ENCODE assay signal across 11 cellular contexts in the genomic region with DNA sequence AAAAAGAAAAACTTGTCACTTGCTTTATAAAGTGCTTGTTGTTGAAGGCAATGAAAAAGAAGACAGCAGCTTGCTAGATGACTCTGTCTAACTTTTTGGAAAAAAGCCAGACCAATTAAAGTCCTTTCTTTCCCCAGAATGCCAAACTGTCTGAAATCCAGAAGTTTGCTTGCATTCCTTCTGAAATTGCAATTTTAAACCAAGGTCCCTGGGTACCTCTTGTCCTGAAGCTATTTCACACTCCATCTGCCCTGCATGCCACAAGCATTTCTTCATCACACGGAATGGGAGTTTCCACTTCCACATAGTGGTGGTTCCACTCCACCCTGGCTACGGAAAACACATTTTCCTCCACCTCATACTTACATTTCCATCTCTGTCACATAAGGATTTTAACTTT.
A peak's percentile ranks its signal among the peaks of the same experiment; 100 is the strongest.
DNase-seq lines count a peak whose midpoint lies in the region; ATAC-seq, FAIRE-seq and TF ChIP-seq lines count a peak whose summit lies in the region.
"Had no signal": no experiment of that assay in that cellular context is flagged by ENCODE, and none has a peak within 500 bp of the region (broad histone marks: within the 10 kb centered on the region; RNA-seq: fewer than 3 reads in every experiment).

No MANE protein-coding gene starts in this region.

- H3K27ac Mint-ChIP-seq in activated naive CD8-positive, alpha-beta T cell treated with anti-CD3 and anti-CD28 coated beads, Interleukin-2, amount 50 U/mL, for 24 hours, result no peak overlapping the region

- no peak overlapping the region for H3K4me3 Mint-ChIP-seq in activated naive CD8-positive, alpha-beta T cell treated with anti-CD3 and anti-CD28 coated beads, Interleukin-2, amount 50 U/mL, for 24 hours

- 72 to 94% (median 87%) methylated on average over 2 of the region's 2 CpGs for WGBS in small intestine, 3 donors

- H2AFZ ChIP-seq in fibroblast of lung (ENCODE audit: low read length) (no peak overlapping the region), osteoblast (ENCODE audit: low read length) (no peak overlapping the region)

- H3K27ac ChIP-seq in fibroblast of lung (ENCODE audit: insufficient read depth, low read length) (no peak overlapping the region), osteoblast (ENCODE audit: low read depth, low read length) (peak overlapping the region; percentile 70), small intestine (ENCODE audit: low read depth in 1 of 2, low read length in 1 of 2) (no peak overlapping the region)

- H3K4me3 ChIP-seq in BJ (ENCODE audit: low read depth, low read length), result no peak overlapping the region
- no peak overlapping the region for H3K4me3 ChIP-seq in fibroblast of lung (replicated peaks in 1 of 4; ENCODE audit: control extremely low read depth in 1 of 4, insufficient read depth in 1 of 4, low read depth in 3 of 4, low read length in 4 of 4)
- H3K4me3 ChIP-seq in osteoblast (ENCODE audit: insufficient read depth, low read length), result no peak overlapping the region
- H3K4me3 ChIP-seq in small intestine (ENCODE audit: low read depth in 1 of 2, low read length in 2 of 2), result no peak overlapping the region

- H3K27me3 Mint-ChIP-seq in activated naive CD8-positive, alpha-beta T cell treated with anti-CD3 and anti-CD28 coated beads, Interleukin-2, amount 50 U/mL, for 24 hours, result no peaks in the 10 kb centered on the region

- H3K79me2 ChIP-seq in fibroblast of lung (ENCODE audit: control insufficient read depth, insufficient read depth, low read length), result no peaks in the 10 kb centered on the region
- no peaks in the 10 kb centered on the region for H3K79me2 ChIP-seq in osteoblast (ENCODE audit: insufficient read depth, low read length)

- H3K36me3 ChIP-seq in BJ (ENCODE audit: control insufficient read depth, insufficient read depth, low read length) (no peaks in the 10 kb centered on the region), fibroblast of lung (ENCODE audit: control insufficient read depth, insufficient read depth, low read length) (no peaks in the 10 kb centered on the region), osteoblast (ENCODE audit: insufficient read depth, low read length) (peaks cover under 1% of the 10 kb centered on the region), small intestine (ENCODE audit: control insufficient read depth in 2 of 2, insufficient read depth in 2 of 2, low read length in 2 of 2) (peaks cover 0 to under 1% of the 10 kb centered on the region in 2 donors)

- POLR2A ChIA-PET in BJ (lab: Charles Lee), result interaction anchor here (1.0 kb wide), 1 partner anchor 12 kb away, joined by 3 read pairs; no protein-coding TSS in a partner anchor

- H3K9me3 Mint-ChIP-seq in activated naive CD8-positive, alpha-beta T cell treated with anti-CD3 and anti-CD28 coated beads, Interleukin-2, amount 50 U/mL, for 24 hours, result peaks cover 6% of the 10 kb centered on the region

- FAIRE-seq in small intestine (lab: Jason Lieb, UNC), result no peak

- no peaks in the 10 kb centered on the region for H3K27me3 ChIP-seq in BJ (ENCODE audit: control insufficient read depth, insufficient read depth, low read length)
- no peaks in the 10 kb centered on the region for H3K27me3 ChIP-seq in fibroblast of lung (ENCODE audit: control insufficient read depth, insufficient read depth, low read length)
- no peaks in the 10 kb centered on the region for H3K27me3 ChIP-seq in osteoblast (ENCODE audit: insufficient read depth, low read length)
- H3K27me3 ChIP-seq in small intestine (ENCODE audit: control insufficient read depth in 2 of 2, insufficient read depth in 2 of 2, low read length in 2 of 2), result no peaks in the 10 kb centered on the region

- DNase-seq in BJ (ENCODE audit: low read depth) (peak; percentile 86), NCI-H226 (peak; percentile 83), fibroblast of lung (ENCODE audit: low read depth in 2 of 2) (peak; percentile 39 to 91), osteoblast (ENCODE audit: insufficient read length, low spot score, missing footprints) (peak; percentile 81), nucleus accumbens (lab: John Stamatoyannopoulos, UW) (no peak), small intestine (no peak)
- no peak for DNase-seq in activated naive CD8-positive, alpha-beta T cell treated with anti-CD3 and anti-CD28 coated beads, Interleukin-2, amount 50 U/mL, for 24 hours
- DNase-seq: activated gamma-delta T cell treated with Interleukin-2 at 50 U/mL for 16 hours, COR-L47, NCI-H1048 had no signal

- H4K20me1 ChIP-seq in fibroblast of lung (ENCODE audit: control insufficient read depth, extremely low read depth, insufficient read depth, low read length) (no peaks in the 10 kb centered on the region), osteoblast (ENCODE audit: insufficient read depth, low read length) (no peaks in the 10 kb centered on the region)

- H3K9ac ChIP-seq in fibroblast of lung (ENCODE audit: insufficient read depth, low read length), result no peak overlapping the region

- H3K4me1 ChIP-seq in fibroblast of lung (ENCODE audit: control insufficient read depth, extremely low read depth, insufficient read depth, low read length) (peaks cover 2% of the 10 kb centered on the region), osteoblast (ENCODE audit: insufficient read depth, low read length) (peaks cover 27% of the 10 kb centered on the region), small intestine (ENCODE audit: control insufficient read depth in 2 of 2, insufficient read depth in 1 of 2, low read depth in 1 of 2, low read length in 1 of 2) (no peaks in the 10 kb centered on the region)

- no peaks in the 10 kb centered on the region for H3K4me1 Mint-ChIP-seq in activated naive CD8-positive, alpha-beta T cell treated with anti-CD3 and anti-CD28 coated beads, Interleukin-2, amount 50 U/mL, for 24 hours

- peak overlapping the region; percentile 52 for H3K4me2 ChIP-seq in fibroblast of lung (ENCODE audit: extremely low read depth, insufficient read depth, low read length)
- H3K4me2 ChIP-seq in osteoblast (ENCODE audit: insufficient read depth, low read length), result peak overlapping the region; percentile 57

- CTCF ChIA-PET in BJ (lab: Yijun Ruan, JAX), result interaction anchor here (0.7 kb wide), 1 partner anchor 33 kb away, joined by 3 read pairs; no protein-coding TSS in a partner anchor

- no peak for TF ChIP-seq CTCF in BJ (IDR thresholded peaks at IDR 0.05; ENCODE audit: insufficient read depth, low read depth, low read length)
- no peak for TF ChIP-seq CTCF in fibroblast of lung (conservative IDR thresholded peaks at IDR 0.05 in 1 of 2, IDR thresholded peaks at IDR 0.05 in 1 of 2; ENCODE audit: low read depth in 1 of 2, low read length in 2 of 2)
- no peak for TF ChIP-seq CTCF in osteoblast (IDR thresholded peaks at IDR 0.05; ENCODE audit: extremely low read depth, low read depth, low read length)

- peaks cover 35% of the 10 kb centered on the region for H3K36me3 Mint-ChIP-seq in activated naive CD8-positive, alpha-beta T cell treated with anti-CD3 and anti-CD28 coated beads, Interleukin-2, amount 50 U/mL, for 24 hours (ENCODE audit: low read depth)

- H3K9me3 ChIP-seq in fibroblast of lung (ENCODE audit: control insufficient read depth, insufficient read depth, low read depth, low read length), result no peaks in the 10 kb centered on the region
- H3K9me3 ChIP-seq in osteoblast (ENCODE audit: low read depth, low read length), result no peaks in the 10 kb centered on the region
- H3K9me3 ChIP-seq in small intestine (ENCODE audit: control insufficient read depth, low read depth), result no peaks in the 10 kb centered on the region

- no peak for ATAC-seq in HG02623 (IDR thresholded peaks at IDR 0.05; ENCODE audit: unreplicated experiment)
- no peak for ATAC-seq in activated naive CD8-positive, alpha-beta T cell treated with anti-CD3 and anti-CD28 coated beads, Interleukin-2, amount 50 U/mL, for 24 hours

Comparison
In these comparisons a context has a peak if more than half of its experiments do, and no peak if none do; other contexts are left out.
1. DNase-seq: peak in BJ (single experiment), NCI-H226 (single experiment), fibroblast of lung (2 of 2) and osteoblast (single experiment); none in nucleus accumbens (0 of 56), activated naive CD8-positive, alpha-beta T cell treated with anti-CD3 and anti-CD28 coated beads, Interleukin-2, amount 50 U/mL, for 24 hours (single experiment) and small intestine (single experiment).